Comparison of ENCODE assay signal across 1 cellular context in the genomic region with DNA sequence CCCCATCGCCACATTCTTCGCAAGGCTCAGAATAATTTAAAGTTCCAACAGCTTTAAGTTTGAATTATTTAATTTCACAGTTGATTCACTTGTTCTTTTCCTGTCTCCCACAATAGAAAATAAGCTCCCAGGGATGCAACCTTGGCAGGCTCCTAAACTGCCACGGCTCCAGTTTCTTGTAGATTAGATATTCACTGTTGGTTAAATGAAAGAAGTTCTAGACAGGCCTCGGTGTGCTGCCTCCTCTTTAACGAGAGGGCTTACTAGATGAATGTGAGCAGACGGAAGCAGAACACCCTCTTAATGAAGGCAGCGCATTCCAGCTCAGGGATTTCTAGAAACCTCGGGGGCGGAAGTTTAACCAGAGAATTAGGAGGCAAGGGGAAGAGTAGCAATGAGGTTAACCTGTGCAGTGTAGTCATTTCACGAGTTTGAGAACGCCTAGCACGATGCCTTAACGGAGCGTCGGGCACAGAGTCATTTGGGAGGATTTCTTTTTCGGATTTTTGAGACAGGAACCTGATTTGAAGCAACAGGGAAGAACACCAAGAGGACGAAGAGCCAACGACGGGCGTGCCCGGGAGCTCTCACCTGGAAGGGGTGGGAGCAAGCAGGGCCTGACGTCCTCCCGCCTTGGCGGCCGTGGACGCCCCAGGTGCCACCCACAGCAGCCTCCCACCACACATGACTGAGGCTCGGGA.
TF ChIP-seq lines count a peak whose summit lies in the region.

No MANE protein-coding gene starts in this region.

TF ChIP-seq in HepG2, 621 proteins besides CTCF, POLR2A, EP300 and RAD21 (continued from another document and continues in another):
- no peak for TF ChIP-seq USF2 (IDR thresholded peaks at IDR 0.05; ENCODE audit: low read depth, low read length)
- no peak for TF ChIP-seq USF2 (CRISPR knock-in tag; IDR thresholded peaks at IDR 0.05; ENCODE audit: borderline replicate concordance)
- TF ChIP-seq ZNF773 (CRISPR knock-in tag; IDR thresholded peaks at IDR 0.05; ENCODE audit: borderline replicate concordance), result no peak
- no peak for TF ChIP-seq SOX5 (CRISPR knock-in tag; IDR thresholded peaks at IDR 0.05; ENCODE audit: borderline replicate concordance)
- no peak; the same call in 1 of the 2 replicates for TF ChIP-seq PAX8 (CRISPR knock-in tag; IDR thresholded peaks at IDR 0.05; ENCODE audit: borderline replicate concordance)
- TF ChIP-seq ZNF816 (CRISPR knock-in tag; IDR thresholded peaks at IDR 0.05; ENCODE audit: borderline replicate concordance), result no peak
- TF ChIP-seq EEA1 (CRISPR knock-in tag; IDR thresholded peaks at IDR 0.05; ENCODE audit: borderline replicate concordance), result no peak
- TF ChIP-seq BORCS8-MEF2B (CRISPR knock-in tag; IDR thresholded peaks at IDR 0.05), result no peak
- TF ChIP-seq, protein P1, sequence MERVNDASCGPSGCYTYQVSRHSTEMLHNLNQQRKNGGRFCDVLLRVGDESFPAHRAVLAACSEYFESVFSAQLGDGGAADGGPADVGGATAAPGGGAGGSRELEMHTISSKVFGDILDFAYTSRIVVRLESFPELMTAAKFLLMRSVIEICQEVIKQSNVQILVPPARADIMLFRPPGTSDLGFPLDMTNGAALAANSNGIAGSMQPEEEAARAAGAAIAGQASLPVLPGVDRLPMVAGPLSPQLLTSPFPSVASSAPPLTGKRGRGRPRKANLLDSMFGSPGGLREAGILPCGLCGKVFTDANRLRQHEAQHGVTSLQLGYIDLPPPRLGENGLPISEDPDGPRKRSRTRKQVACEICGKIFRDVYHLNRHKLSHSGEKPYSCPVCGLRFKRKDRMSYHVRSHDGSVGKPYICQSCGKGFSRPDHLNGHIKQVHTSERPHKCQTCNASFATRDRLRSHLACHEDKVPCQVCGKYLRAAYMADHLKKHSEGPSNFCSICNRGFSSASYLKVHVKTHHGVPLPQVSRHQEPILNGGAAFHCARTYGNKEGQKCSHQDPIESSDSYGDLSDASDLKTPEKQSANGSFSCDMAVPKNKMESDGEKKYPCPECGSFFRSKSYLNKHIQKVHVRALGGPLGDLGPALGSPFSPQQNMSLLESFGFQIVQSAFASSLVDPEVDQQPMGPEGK (CRISPR knock-in tag; IDR thresholded peaks at IDR 0.05), result no peak; the same call in 1 of the 2 replicates
- TF ChIP-seq MLLT10 (CRISPR knock-in tag; IDR thresholded peaks at IDR 0.05), result no peak
- no peak for TF ChIP-seq JARID2 (CRISPR knock-in tag; IDR thresholded peaks at IDR 0.05; ENCODE audit: insufficient replicate concordance)
- TF ChIP-seq ZNF615 (CRISPR knock-in tag; IDR thresholded peaks at IDR 0.05; ENCODE audit: borderline replicate concordance), result peak; percentile 83; the same call in 1 of the 2 replicates
- TF ChIP-seq CREBL2 (CRISPR knock-in tag; IDR thresholded peaks at IDR 0.05; ENCODE audit: borderline replicate concordance), result no peak; the same call in 1 of the 2 replicates
- TF ChIP-seq ZNF12 (CRISPR knock-in tag; IDR thresholded peaks at IDR 0.05), result no peak
- no peak for TF ChIP-seq RELA (CRISPR knock-in tag; IDR thresholded peaks at IDR 0.05)
- no peak for TF ChIP-seq ZNF354B (CRISPR knock-in tag; IDR thresholded peaks at IDR 0.05)
- TF ChIP-seq NR1H2 (CRISPR knock-in tag; IDR thresholded peaks at IDR 0.05; ENCODE audit: borderline replicate concordance, low read depth), result no peak
- no peak for TF ChIP-seq ZFX (CRISPR knock-in tag; IDR thresholded peaks at IDR 0.05; ENCODE audit: low read depth)
- no peak for TF ChIP-seq PHF21A (CRISPR knock-in tag; IDR thresholded peaks at IDR 0.05)
- TF ChIP-seq ZNF607 (CRISPR knock-in tag; IDR thresholded peaks at IDR 0.05; ENCODE audit: borderline replicate concordance), result no peak
- no peak for TF ChIP-seq NBN (conservative IDR thresholded peaks at IDR 0.05)
- 0 out of 2 replicates have a peak, but pooled peaks have one; percentile 16 for TF ChIP-seq ZNF20 (CRISPR knock-in tag; IDR thresholded peaks at IDR 0.05)
- no peak for TF ChIP-seq SATB2 (CRISPR knock-in tag; IDR thresholded peaks at IDR 0.05)
- no peak; the same call in 1 of the 2 replicates for TF ChIP-seq ATF1 (CRISPR knock-in tag; IDR thresholded peaks at IDR 0.05)
- no peak for TF ChIP-seq GZF1 (CRISPR knock-in tag; IDR thresholded peaks at IDR 0.05)
- TF ChIP-seq, protein P2, sequence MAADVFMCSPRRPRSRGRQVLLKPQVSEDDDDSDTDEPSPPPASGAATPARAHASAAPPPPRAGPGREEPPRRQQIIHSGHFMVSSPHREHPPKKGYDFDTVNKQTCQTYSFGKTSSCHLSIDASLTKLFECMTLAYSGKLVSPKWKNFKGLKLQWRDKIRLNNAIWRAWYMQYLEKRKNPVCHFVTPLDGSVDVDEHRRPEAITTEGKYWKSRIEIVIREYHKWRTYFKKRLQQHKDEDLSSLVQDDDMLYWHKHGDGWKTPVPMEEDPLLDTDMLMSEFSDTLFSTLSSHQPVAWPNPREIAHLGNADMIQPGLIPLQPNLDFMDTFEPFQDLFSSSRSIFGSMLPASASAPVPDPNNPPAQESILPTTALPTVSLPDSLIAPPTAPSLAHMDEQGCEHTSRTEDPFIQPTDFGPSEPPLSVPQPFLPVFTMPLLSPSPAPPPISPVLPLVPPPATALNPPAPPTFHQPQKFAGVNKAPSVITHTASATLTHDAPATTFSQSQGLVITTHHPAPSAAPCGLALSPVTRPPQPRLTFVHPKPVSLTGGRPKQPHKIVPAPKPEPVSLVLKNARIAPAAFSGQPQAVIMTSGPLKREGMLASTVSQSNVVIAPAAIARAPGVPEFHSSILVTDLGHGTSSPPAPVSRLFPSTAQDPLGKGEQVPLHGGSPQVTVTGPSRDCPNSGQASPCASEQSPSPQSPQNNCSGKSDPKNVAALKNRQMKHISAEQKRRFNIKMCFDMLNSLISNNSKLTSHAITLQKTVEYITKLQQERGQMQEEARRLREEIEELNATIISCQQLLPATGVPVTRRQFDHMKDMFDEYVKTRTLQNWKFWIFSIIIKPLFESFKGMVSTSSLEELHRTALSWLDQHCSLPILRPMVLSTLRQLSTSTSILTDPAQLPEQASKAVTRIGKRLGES (CRISPR knock-in tag; IDR thresholded peaks at IDR 0.05; ENCODE audit: borderline replicate concordance), result no peak
- no peak; a peak in 1 of 4 replicates for TF ChIP-seq KLF16 (CRISPR knock-in tag; IDR thresholded peaks at IDR 0.05)
- TF ChIP-seq ZNF326 (CRISPR knock-in tag; IDR thresholded peaks at IDR 0.05; ENCODE audit: borderline replicate concordance), result no peak
- no peak for TF ChIP-seq CEBPG (CRISPR knock-in tag; IDR thresholded peaks at IDR 0.05)
- TF ChIP-seq IKZF4 (CRISPR knock-in tag; IDR thresholded peaks at IDR 0.05; ENCODE audit: borderline replicate concordance, low read depth, not compliant biosample characterization), result no peak
- no peak for TF ChIP-seq JUN (CRISPR knock-in tag; IDR thresholded peaks at IDR 0.05)
- no peak for TF ChIP-seq FOXK1 (CRISPR knock-in tag; IDR thresholded peaks at IDR 0.05; ENCODE audit: borderline replicate concordance, low read depth)
- no peak for TF ChIP-seq LBX2 (CRISPR knock-in tag; IDR thresholded peaks at IDR 0.05; ENCODE audit: borderline replicate concordance)
- no peak for TF ChIP-seq ZNF276 (CRISPR knock-in tag; IDR thresholded peaks at IDR 0.05; ENCODE audit: low read depth)
- no peak for TF ChIP-seq ZNF782 (CRISPR knock-in tag; IDR thresholded peaks at IDR 0.05; ENCODE audit: borderline replicate concordance)
- TF ChIP-seq HMGXB3 (CRISPR knock-in tag; IDR thresholded peaks at IDR 0.05; ENCODE audit: borderline replicate concordance), result no peak
- no peak for TF ChIP-seq POGK (CRISPR knock-in tag; conservative IDR thresholded peaks at IDR 0.05)
- no peak for TF ChIP-seq SIX4 (CRISPR knock-in tag; IDR thresholded peaks at IDR 0.05)
- TF ChIP-seq, protein P3, sequence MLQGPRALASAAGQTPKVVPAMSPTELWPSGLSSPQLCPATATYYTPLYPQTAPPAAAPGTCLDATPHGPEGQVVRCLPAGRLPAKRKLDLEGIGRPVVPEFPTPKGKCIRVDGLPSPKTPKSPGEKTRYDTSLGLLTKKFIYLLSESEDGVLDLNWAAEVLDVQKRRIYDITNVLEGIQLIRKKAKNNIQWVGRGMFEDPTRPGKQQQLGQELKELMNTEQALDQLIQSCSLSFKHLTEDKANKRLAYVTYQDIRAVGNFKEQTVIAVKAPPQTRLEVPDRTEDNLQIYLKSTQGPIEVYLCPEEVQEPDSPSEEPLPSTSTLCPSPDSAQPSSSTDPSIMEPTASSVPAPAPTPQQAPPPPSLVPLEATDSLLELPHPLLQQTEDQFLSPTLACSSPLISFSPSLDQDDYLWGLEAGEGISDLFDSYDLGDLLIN (CRISPR knock-in tag; IDR thresholded peaks at IDR 0.05; ENCODE audit: borderline replicate concordance), result no peak
- no peak; the same call in 1 of the 2 replicates for TF ChIP-seq ZFP90 (CRISPR knock-in tag; IDR thresholded peaks at IDR 0.05; ENCODE audit: borderline replicate concordance)
- TF ChIP-seq ZNF501 (CRISPR knock-in tag; IDR thresholded peaks at IDR 0.05), result no peak; the same call in 1 of the 2 replicates
- TF ChIP-seq ZNF446 (CRISPR knock-in tag; IDR thresholded peaks at IDR 0.05), result no peak
